ENCODE assay signal across 8 cellular contexts in genomic region chr3:38655708-38656300, GRCh38. TPM values are rescaled to one million over a fixed set of nuclear protein-coding genes. Genes with fewer than 3 reads are reported as not detected.
DNase-seq lines count a peak whose midpoint lies in the region; ATAC-seq and TF ChIP-seq lines count a peak whose summit lies in the region.

No MANE protein-coding gene starts in this region.

- BruUV-seq in MCF 10A (replicated peaks; lab: Mats Ljungman, UMichigan): no TSS peak

- H3K4me3 Mint-ChIP-seq in GM23338: no peak overlapping the region; the same call in 2 of the 3 replicates
- no peak overlapping the region for H3K4me3 Mint-ChIP-seq in MCF 10A (ENCODE audit: unreplicated experiment)

- CTCF ChIA-PET in MCF 10A (lab: Yijun Ruan, JAX): interaction anchor here (0.6 to 7.7 kb wide), 25 partner anchors 9 to 938 kb away, joined by 3 to 239 read pairs (median 4); partner anchors contain the start of gene EXOG

- peaks cover 18% of the 10 kb centered on the region for H3K27me3 ChIP-seq in GM23338 (ENCODE audit: insufficient read depth)

- H3K4me3 ChIP-seq in GM23338: no peak overlapping the region
- H3K4me3 ChIP-seq in mucosa of descending colon: no peak overlapping the region

- TF ChIP-seq CTCF in GM23338 (conservative IDR thresholded peaks at IDR 0.05; ENCODE audit: low read depth in 2 of 2) (peak; percentile 65 to 89), MCF 10A (IDR thresholded peaks at IDR 0.05; ENCODE audit: unreplicated experiment) (peak; percentile 49), mucosa of descending colon (IDR thresholded peaks at IDR 0.05) (no peak)

- H3K27ac Mint-ChIP-seq in GM23338: no peak overlapping the region
- no peak overlapping the region for H3K27ac Mint-ChIP-seq in MCF 10A (ENCODE audit: low read depth, unreplicated experiment)

- H3K27ac ChIP-seq in GM23338 (ENCODE audit: low read depth): no peak overlapping the region

- H3K9me3 Mint-ChIP-seq in GM23338 (peaks cover 1% of the 10 kb centered on the region; the same call in 1 of the 3 replicates), MCF 10A (ENCODE audit: unreplicated experiment) (peaks cover 7% of the 10 kb centered on the region)

- H2AFZ ChIP-seq in GM23338: peak overlapping the region; percentile 39; the same call in 1 of the 2 replicates

- no peaks in the 10 kb centered on the region for H3K9me2 ChIP-seq in GM23338 (ENCODE audit: insufficient read depth)

- no peaks in the 10 kb centered on the region for H3K36me3 ChIP-seq in GM23338 (ENCODE audit: insufficient read depth)
- H3K36me3 ChIP-seq in mucosa of descending colon (ENCODE audit: low read depth): no peaks in the 10 kb centered on the region

- H3F3A ChIP-seq in GM23338 (replicated peaks; ENCODE audit: low read depth): no peaks in the 10 kb centered on the region

- H3K36me3 Mint-ChIP-seq in GM23338 (ENCODE audit: low read depth): no peaks in the 10 kb centered on the region
- no peaks in the 10 kb centered on the region for H3K36me3 Mint-ChIP-seq in MCF 10A (ENCODE audit: insufficient read depth, unreplicated experiment)

- no peaks in the 10 kb centered on the region for H4K20me1 ChIP-seq in GM23338 (replicated peaks; ENCODE audit: insufficient read depth)

- peaks cover 26% of the 10 kb centered on the region for H3K4me1 ChIP-seq in GM23338 (ENCODE audit: insufficient read depth)
- H3K4me1 ChIP-seq in mucosa of descending colon (ENCODE audit: low read depth): no peaks in the 10 kb centered on the region

- H3K4me1 Mint-ChIP-seq in GM23338: peaks cover 22% of the 10 kb centered on the region
- no peaks in the 10 kb centered on the region for H3K4me1 Mint-ChIP-seq in MCF 10A (ENCODE audit: insufficient read depth, unreplicated experiment)

- H3K9me3 ChIP-seq in mucosa of descending colon: no peaks in the 10 kb centered on the region

- DNase-seq in CD1c-positive myeloid dendritic cell (ENCODE audit: extremely low spot score) (peak; percentile 35), GM23338 (ENCODE audit: low spot score) (peak; percentile 90), NCI-H774 (lab: John Stamatoyannopoulos, UW) (peak; percentile 5), MCF 10A (ENCODE audit: unreplicated experiment) (peak; percentile 53), mucosa of descending colon (peak in 1 of 3 donors; percentile 9), NCI-H187 (lab: John Stamatoyannopoulos, UW) (no peak)

- peaks cover 10% of the 10 kb centered on the region for H3K27me3 Mint-ChIP-seq in GM23338 (ENCODE audit: insufficient read depth, low read depth, poor library complexity)
- peaks cover 30% of the 10 kb centered on the region for H3K27me3 Mint-ChIP-seq in MCF 10A (ENCODE audit: insufficient read depth, unreplicated experiment)

- no peaks in the 10 kb centered on the region for H3K79me2 ChIP-seq in GM23338 (replicated peaks; ENCODE audit: insufficient read depth)

- POLR2A ChIA-PET in MCF 10A (lab: Yijun Ruan, JAX): interaction anchor here (0.8 kb wide), 1 partner anchor 14 kb away, joined by 3 read pairs; no protein-coding TSS in a partner anchor

- ATAC-seq in GM23338 (peak; percentile 60), mucosa of descending colon (peak; percentile 12), HG02870 (IDR thresholded peaks at IDR 0.05; ENCODE audit: unreplicated experiment) (no peak), GM18502 (IDR thresholded peaks at IDR 0.05; ENCODE audit: poor library complexity, unreplicated experiment) (no peak)

- intact Hi-C loops in MCF 10A (cut with micrococcal nuclease) (loop anchor here (1.0 to 10.0 kb wide), 3 partner anchors 135 to 349 kb away; partner anchors contain the start of gene EXOG), mucosa of descending colon (cut with DNase I, micrococcal nuclease) (loop anchor here in 1 of 2 donors (10.0 kb wide), 1 partner anchor 131 kb away; no protein-coding TSS in a partner anchor)

- H3K4me2 ChIP-seq in GM23338: 0 out of 2 replicates have a peak overlapping the region, but pooled peaks have one; percentile 42

TF ChIP-seq in GM23338, 12 proteins besides CTCF, POLR2A, EP300 and RAD21 (continues in another document):
- TF ChIP-seq JUNB (IDR thresholded peaks at IDR 0.05; ENCODE audit: unreplicated experiment) (no peak), EZH2 (IDR thresholded peaks at IDR 0.05; ENCODE audit: low read depth, unreplicated experiment) (no peak), STAT1 (IDR thresholded peaks at IDR 0.05; ENCODE audit: unreplicated experiment) (no peak), REST (IDR thresholded peaks at IDR 0.05; ENCODE audit: unreplicated experiment) (no peak), NANOG (IDR thresholded peaks at IDR 0.05; ENCODE audit: borderline replicate concordance) (no peak), ZNF114 (CRISPR knock-in tag; IDR thresholded peaks at IDR 0.05) (no peak), ZNF331 (CRISPR knock-in tag; IDR thresholded peaks at IDR 0.05; ENCODE audit: low read depth) (no peak)

RNA-seq across cellular contexts. Expression of gene SCN5A, which starts 6.3 kb away (rescaled TPM):
- 8.2 and 10.6 TPM in 2 replicates for total RNA-seq in GM23338 (2014; rRNA removed; shearing (Covaris generic))
- polyA plus RNA-seq in GM23338 (2016; fragmentation: Nextera tagmentation; extraction: Ambion mirVana): 8.4 and 10.2 TPM in 2 replicates
- total RNA-seq in MCF 10A (2022): not detected in 2 replicates
- total RNA-seq in mucosa of descending colon: 1 to 10 TPM in 1 of 3 donors, under 1 TPM in 2; 0.31 to 1.3 (median 0.32) TPM

Comparison
In these comparisons a context has a peak if more than half of its experiments do, and no peak if none do; other contexts are left out.
1. DNase-seq: peak in CD1c-positive myeloid dendritic cell (single experiment), GM23338 (single experiment), NCI-H774 (single experiment) and MCF 10A (single experiment); none in NCI-H187 (0 of 2).
2. ATAC-seq: peak in GM23338 (single experiment) and mucosa of descending colon (single experiment); none in HG02870 (single experiment) and GM18502 (single experiment).